Comparison of ENCODE assay signal across 8 cellular contexts in the genomic region with DNA sequence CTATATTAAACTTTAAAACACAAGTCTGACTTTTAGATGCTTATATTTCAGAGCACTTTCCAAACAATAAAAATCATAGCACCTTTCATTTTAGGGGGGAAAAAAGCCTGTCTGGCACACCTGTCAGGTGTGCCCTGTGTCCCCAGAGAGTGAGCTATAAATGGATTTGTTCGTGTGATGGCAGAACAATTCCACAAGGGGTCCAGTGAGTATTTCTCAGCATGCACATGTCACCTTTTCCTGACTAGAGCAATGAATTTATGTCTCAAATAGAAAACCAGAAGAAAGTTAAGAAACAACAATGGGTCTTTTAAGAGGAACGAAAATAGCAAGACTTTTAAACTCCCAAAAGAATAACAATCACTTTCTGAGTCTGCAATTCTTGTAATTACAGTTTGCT. TPM values are rescaled to one million over a fixed set of nuclear protein-coding genes. Genes with fewer than 3 reads are reported as not detected.
DNase-seq lines count a peak whose midpoint lies in the region; ATAC-seq and TF ChIP-seq lines count a peak whose summit lies in the region.

No MANE protein-coding gene starts in this region.

- no peaks in the 10 kb centered on the region for H3K4me1 ChIP-seq in A673 (ENCODE audit: insufficient read depth, low read length, poor library complexity, severe bottlenecking)

- no peak overlapping the region for H3K4me3 Mint-ChIP-seq in effector memory CD8-positive, alpha-beta T cell

- no peaks in the 10 kb centered on the region for H3K27me3 Mint-ChIP-seq in effector memory CD8-positive, alpha-beta T cell

- no peaks in the 10 kb centered on the region for H3K36me3 Mint-ChIP-seq in effector memory CD8-positive, alpha-beta T cell (ENCODE audit: insufficient read depth)

- no peak overlapping the region for H3K4me3 ChIP-seq in A673 (ENCODE audit: low read depth, low read length, poor library complexity, severe bottlenecking)

- intact Hi-C loops in A673 (cut with micrococcal nuclease; ENCODE audit: unreplicated experiment), result no loop called here

- no peaks in the 10 kb centered on the region for H3K36me3 ChIP-seq in A673 (ENCODE audit: insufficient read depth, low read length, poor library complexity, severe bottlenecking)

- peak; percentile 60 for ATAC-seq in GM18858 (IDR thresholded peaks at IDR 0.05; ENCODE audit: unreplicated experiment)
- ATAC-seq in effector memory CD8-positive, alpha-beta T cell (replicated peaks), result peak; percentile 37

- no TSS peak for BruUV-seq in A673 (replicated peaks; lab: Mats Ljungman, UMichigan)

- DNase-seq in A673 (ENCODE audit: low spot score) (no peak), M059J (ENCODE audit: low read depth) (peak; percentile 14), NCI-H2227 (lab: John Stamatoyannopoulos, UW; ENCODE audit: unreplicated experiment) (no peak), LoVo (ENCODE audit: low spot score) (no peak), G401 (ENCODE audit: low spot score) (no peak)
- DNase-seq in effector memory CD8-positive, alpha-beta T cell, result no peak
- no peak for DNase-seq in activated naive CD4-positive, alpha-beta T cell treated with Interleukin-2 at 50 U/mL for 16 hours

- H3K27ac Mint-ChIP-seq in effector memory CD8-positive, alpha-beta T cell, result no peak overlapping the region

- H3K27me3 ChIP-seq in A673 (replicated peaks; ENCODE audit: insufficient read depth, low read depth, low read length, poor library complexity), result no peaks in the 10 kb centered on the region

- no peak overlapping the region for H3K27ac ChIP-seq in A673 (ENCODE audit: low read depth, low read length, poor library complexity, severe bottlenecking)

- no peaks in the 10 kb centered on the region for H3K9me3 ChIP-seq in A673 (ENCODE audit: low read depth, low read length, poor library complexity, severe bottlenecking)

- no peaks in the 10 kb centered on the region for H3K4me1 Mint-ChIP-seq in effector memory CD8-positive, alpha-beta T cell (ENCODE audit: low read depth in 2 of 2)

- H3K9me3 Mint-ChIP-seq in effector memory CD8-positive, alpha-beta T cell, result no peaks in the 10 kb centered on the region

- POLR2A ChIA-PET in A673 (lab: Charles Lee; ENCODE audit: low non-redundant PET), result no interaction called here

- CTCF ChIA-PET in A673 (lab: Charles Lee), result no interaction called here

- 0 out of 2 replicates have a peak, but pooled peaks have one; percentile 22 for TF ChIP-seq CTCF in A673 (conservative IDR thresholded peaks at IDR 0.05; ENCODE audit: low read depth, low read length)

- in situ Hi-C loops in G401 (cut with HindIII; ENCODE audit: low sequenced_read_pairs), result no loop called here

RNA-seq across cellular contexts. Expression of gene ACVR1C, which starts 55.9 kb away (rescaled TPM):
- total RNA-seq in A673 (2021), result 0.13 TPM in 1 of 2 replicates, not detected in the other
- 0.10 TPM in 1 of 2 replicates, not detected in the other for total RNA-seq in M059J (2014; rRNA removed; shearing (Covaris generic))
- not detected in 2 replicates for total RNA-seq in G401 (2014; rRNA removed; shearing (Covaris generic))
